Comparison of ENCODE assay signal across 1 cellular context in genomic region chr11:103637250-103637649, GRCh38.
TF ChIP-seq lines count a peak whose summit lies in the region.

No MANE protein-coding gene starts in this region.

TF ChIP-seq in WTC11, 78 proteins besides CTCF, POLR2A, EP300 and RAD21 (continued from another document):
- TF ChIP-seq NR3C1 (CRISPR knock-in tag; conservative IDR thresholded peaks at IDR 0.05; ENCODE audit: low read depth) (no peak), ZNF423 (CRISPR knock-in tag; IDR thresholded peaks at IDR 0.05) (no peak), PRRX2 (CRISPR knock-in tag; IDR thresholded peaks at IDR 0.05) (no peak), HMGA2 (CRISPR knock-in tag; IDR thresholded peaks at IDR 0.05) (no peak), ARID4B (CRISPR knock-in tag; IDR thresholded peaks at IDR 0.05; ENCODE audit: borderline replicate concordance) (no peak), TEAD4 (CRISPR knock-in tag; IDR thresholded peaks at IDR 0.05) (no peak), ZSCAN18 (CRISPR knock-in tag; IDR thresholded peaks at IDR 0.05) (no peak)
